ENCODE assay signal across 39 cellular contexts in genomic region chr14:94695231-94695630, GRCh38.
"Had no signal": no experiment of that assay in that cellular context is flagged by ENCODE, and none has a peak within 500 bp of the region (broad histone marks: within the 10 kb centered on the region; RNA-seq: fewer than 3 reads in every experiment).

No MANE protein-coding gene starts in this region.

- H3K4me3 Mint-ChIP-seq: activated CD4-positive, alpha-beta memory T cell treated with anti-CD3 and anti-CD28 coated beads, Interleukin-2, amount 10 ng/mL, durations not matched to agents 7 days and 5 days; activated CD4-positive, alpha-beta T cell treated with anti-CD3 and anti-CD28 coated beads for 36 hours; activated CD4-positive, alpha-beta T cell treated with anti-CD3 and anti-CD28 coated beads, Interleukin-2, amount 10 ng/mL, durations not matched to agents 7 days and 5 days; activated CD8-positive, alpha-beta memory T cell treated with anti-CD3 and anti-CD28 coated beads, Interleukin-2, amount 10 ng/mL, durations not matched to agents 7 days and 5 days; activated CD8-positive, alpha-beta T cell treated with anti-CD3 and anti-CD28 coated beads, Interleukin-2, amount 10 ng/mL, durations not matched to agents 7 days and 5 days; activated naive CD4-positive, alpha-beta T cell treated with anti-CD3 and anti-CD28 coated beads, Interleukin-2, amount 10 ng/mL, durations not matched to agents 7 days and 5 days; activated naive CD4-positive, alpha-beta T cell treated with anti-CD3 and anti-CD28 coated beads, Interleukin-2, amount 50 U/mL, for 24 hours; activated naive CD8-positive, alpha-beta T cell; activated naive CD8-positive, alpha-beta T cell treated with anti-CD3 and anti-CD28 coated beads, Interleukin-2, amount 10 ng/mL, durations not matched to agents 7 days and 5 days; activated naive CD8-positive, alpha-beta T cell treated with anti-CD3 and anti-CD28 coated beads, Interleukin-2, amount 50 U/mL, for 24 hours; activated T-cell treated with anti-CD3 and anti-CD28 coated beads, Interleukin-2, amount 50 U/mL, for 24 hours; brain; central memory CD8-positive, alpha-beta T cell; T-helper 1 cell treated with Interleukin-12 subunit alpha and Interleukin-12 subunit beta and Interleukin-4 antibody, amounts not matched to agents 30 μg/mL and 1 μg/mL, for 36 hours; T-helper 2 cell treated with Interferon-gamma antibody and Interleukin-4, amounts not matched to agents 5 μg/mL and 100 μg/mL, for 36 hours; WTC11 had no signal

- H3K27ac ChIP-seq: ascending aorta, cardiac muscle cell, WERI-Rb-1 had no signal

- H3K4me3 ChIP-seq: ascending aorta, cardiac muscle cell had no signal

- H3K27me3 ChIP-seq: ascending aorta had no signal

- FAIRE-seq: bronchial epithelial cell, TTC549 had no signal

- H3K27ac Mint-ChIP-seq: activated CD4-positive, alpha-beta memory T cell treated with anti-CD3 and anti-CD28 coated beads, Interleukin-2, amount 10 ng/mL, durations not matched to agents 7 days and 5 days; activated CD4-positive, alpha-beta T cell treated with anti-CD3 and anti-CD28 coated beads for 36 hours; activated CD4-positive, alpha-beta T cell treated with anti-CD3 and anti-CD28 coated beads, Interleukin-2, amount 10 ng/mL, durations not matched to agents 7 days and 5 days; activated CD8-positive, alpha-beta memory T cell treated with anti-CD3 and anti-CD28 coated beads, Interleukin-2, amount 10 ng/mL, durations not matched to agents 7 days and 5 days; activated CD8-positive, alpha-beta T cell treated with anti-CD3 and anti-CD28 coated beads, Interleukin-2, amount 10 ng/mL, durations not matched to agents 7 days and 5 days; activated naive CD4-positive, alpha-beta T cell treated with anti-CD3 and anti-CD28 coated beads, Interleukin-2, amount 10 ng/mL, durations not matched to agents 7 days and 5 days; activated naive CD8-positive, alpha-beta T cell; activated naive CD8-positive, alpha-beta T cell treated with anti-CD3 and anti-CD28 coated beads, Interleukin-2, amount 10 ng/mL, durations not matched to agents 7 days and 5 days; activated naive CD8-positive, alpha-beta T cell treated with anti-CD3 and anti-CD28 coated beads, Interleukin-2, amount 50 U/mL, for 24 hours; activated T-cell treated with anti-CD3 and anti-CD28 coated beads, Interleukin-2, amount 50 U/mL, for 24 hours; activated T-helper 2 cell treated with anti-CD3 and anti-CD28 coated beads, Interferon-gamma antibody, Interleukin-2, Interleukin-4, amounts not matched to agents 10 μg/mL and 5 μg/mL and 100 μg/mL, durations not matched to agents 14 hours and 24 hours and 36 hours; T-helper 1 cell treated with Interleukin-12 subunit alpha and Interleukin-12 subunit beta and Interleukin-4 antibody, amounts not matched to agents 30 μg/mL and 1 μg/mL, for 36 hours; T-helper 2 cell treated with Interferon-gamma antibody and Interleukin-4, amounts not matched to agents 5 μg/mL and 100 μg/mL, for 36 hours had no signal

- ATAC-seq: activated CD4-positive, alpha-beta T cell treated with anti-CD3 and anti-CD28 coated beads for 36 hours; activated CD4-positive, CD25-positive, alpha-beta regulatory T cell treated with anti-CD3 and anti-CD28 coated beads, Interleukin-2, amount 50 U/mL, for 24 hours; activated CD8-positive, alpha-beta memory T cell treated with anti-CD3 and anti-CD28 coated beads, Interleukin-2, amount 10 ng/mL, durations not matched to agents 7 days and 5 days; activated CD8-positive, alpha-beta T cell treated with anti-CD3 and anti-CD28 coated beads, Interleukin-2, amount 10 ng/mL, durations not matched to agents 7 days and 5 days; activated naive CD8-positive, alpha-beta T cell treated with anti-CD3 and anti-CD28 coated beads, Interleukin-2, amount 50 U/mL, for 24 hours; WTC11 had no signal

- H3K36me3 Mint-ChIP-seq: activated CD8-positive, alpha-beta memory T cell treated with anti-CD3 and anti-CD28 coated beads, Interleukin-2, amount 10 ng/mL, durations not matched to agents 7 days and 5 days; activated naive CD4-positive, alpha-beta T cell treated with anti-CD3 and anti-CD28 coated beads, Interleukin-2, amount 10 ng/mL, durations not matched to agents 7 days and 5 days; activated naive CD4-positive, alpha-beta T cell treated with anti-CD3 and anti-CD28 coated beads, Interleukin-2, amount 50 U/mL, for 24 hours; activated naive CD8-positive, alpha-beta T cell; activated naive CD8-positive, alpha-beta T cell treated with anti-CD3 and anti-CD28 coated beads, Interleukin-2, amount 10 ng/mL, durations not matched to agents 7 days and 5 days; brain; WTC11 had no signal

- H3K4me1 Mint-ChIP-seq: activated CD4-positive, alpha-beta memory T cell treated with anti-CD3 and anti-CD28 coated beads, Interleukin-2, amount 10 ng/mL, durations not matched to agents 7 days and 5 days; activated CD4-positive, alpha-beta T cell treated with anti-CD3 and anti-CD28 coated beads for 36 hours; activated CD4-positive, alpha-beta T cell treated with anti-CD3 and anti-CD28 coated beads, Interleukin-2, amount 10 ng/mL, durations not matched to agents 7 days and 5 days; activated CD8-positive, alpha-beta memory T cell treated with anti-CD3 and anti-CD28 coated beads, Interleukin-2, amount 10 ng/mL, durations not matched to agents 7 days and 5 days; activated naive CD4-positive, alpha-beta T cell treated with anti-CD3 and anti-CD28 coated beads, Interleukin-2, amount 10 ng/mL, durations not matched to agents 7 days and 5 days; activated naive CD4-positive, alpha-beta T cell treated with anti-CD3 and anti-CD28 coated beads, Interleukin-2, amount 50 U/mL, for 24 hours; activated naive CD8-positive, alpha-beta T cell treated with anti-CD3 and anti-CD28 coated beads, Interleukin-2, amount 50 U/mL, for 24 hours; central memory CD8-positive, alpha-beta T cell had no signal

- DNase-seq: activated CD4-positive, alpha-beta memory T cell treated with anti-CD3 and anti-CD28 coated beads, Interleukin-2, amount 10 ng/mL, durations not matched to agents 7 days and 5 days; activated CD4-positive, alpha-beta T cell treated with anti-CD3 and anti-CD28 coated beads for 1 hour; activated CD4-positive, alpha-beta T cell treated with anti-CD3 and anti-CD28 coated beads for 36 hours; activated CD4-positive, alpha-beta T cell treated with anti-CD3 and anti-CD28 coated beads for 48 hours; activated CD4-positive, alpha-beta T cell treated with anti-CD3 and anti-CD28 coated beads, Interleukin-2, amount 10 ng/mL, durations not matched to agents 7 days and 5 days; activated CD4-positive, alpha-beta T cell treated with anti-CD3 and anti-CD28 coated beads, Interleukin-2, amount 50 U/mL, for 48 hours; activated CD4-positive, CD25-positive, alpha-beta regulatory T cell; activated CD8-positive, alpha-beta memory T cell treated with anti-CD3 and anti-CD28 coated beads for 24 hours; activated CD8-positive, alpha-beta memory T cell treated with anti-CD3 and anti-CD28 coated beads, Interleukin-2, amount 10 ng/mL, durations not matched to agents 7 days and 5 days; activated CD8-positive, alpha-beta memory T cell treated with anti-CD3 and anti-CD28 coated beads, Interleukin-2, amount 50 U/mL, for 48 hours; activated CD8-positive, alpha-beta T cell treated with anti-CD3 and anti-CD28 coated beads, Interleukin-2, amount 10 ng/mL, durations not matched to agents 7 days and 5 days; activated effector memory CD4-positive, alpha-beta T cell treated with Interleukin-2 at 50 U/mL for 16 hours; activated gamma-delta T cell; activated naive CD4-positive, alpha-beta T cell treated with anti-CD3 and anti-CD28 coated beads, Interleukin-2, amount 10 ng/mL, durations not matched to agents 7 days and 5 days; activated naive CD4-positive, alpha-beta T cell treated with Interleukin-2 at 50 U/mL for 16 hours; activated naive CD8-positive, alpha-beta T cell treated with anti-CD3 and anti-CD28 coated beads, Interleukin-2, amount 10 ng/mL, durations not matched to agents 7 days and 5 days; activated naive CD8-positive, alpha-beta T cell treated with anti-CD3 and anti-CD28 coated beads, Interleukin-2, amount 50 U/mL, for 24 hours; activated T-cell treated with anti-CD3 and anti-CD28 coated beads, Interleukin-2, amount 50 U/mL, for 24 hours; activated T-cell treated with anti-CD3 and anti-CD28 coated beads, Interleukin-2, amount 50 U/mL, for 48 hours; anterior cingulate cortex; caudate nucleus; SW 1271; T-helper 1 cell; T-helper 2 cell; T-helper 9 cell; WERI-Rb-1 had no signal

- H3K4me1 ChIP-seq: ascending aorta had no signal

- H3K9me3 ChIP-seq: ascending aorta had no signal

- H3K9me3 Mint-ChIP-seq: activated CD4-positive, alpha-beta memory T cell treated with anti-CD3 and anti-CD28 coated beads, Interleukin-2, amount 10 ng/mL, durations not matched to agents 7 days and 5 days; activated CD4-positive, alpha-beta T cell treated with anti-CD3 and anti-CD28 coated beads, Interleukin-2, amount 10 ng/mL, durations not matched to agents 7 days and 5 days; activated naive CD4-positive, alpha-beta T cell treated with anti-CD3 and anti-CD28 coated beads, Interleukin-2, amount 10 ng/mL, durations not matched to agents 7 days and 5 days; activated naive CD4-positive, alpha-beta T cell treated with anti-CD3 and anti-CD28 coated beads, Interleukin-2, amount 50 U/mL, for 24 hours; activated naive CD8-positive, alpha-beta T cell treated with anti-CD3 and anti-CD28 coated beads, Interleukin-2, amount 10 ng/mL, durations not matched to agents 7 days and 5 days; activated naive CD8-positive, alpha-beta T cell treated with anti-CD3 and anti-CD28 coated beads, Interleukin-2, amount 50 U/mL, for 24 hours; activated T-cell treated with anti-CD3 and anti-CD28 coated beads, Interleukin-2, amount 50 U/mL, for 24 hours; activated T-helper 2 cell treated with anti-CD3 and anti-CD28 coated beads, Interferon-gamma antibody, Interleukin-2, Interleukin-4, amounts not matched to agents 10 μg/mL and 5 μg/mL and 100 μg/mL, durations not matched to agents 14 hours and 24 hours and 36 hours; central memory CD8-positive, alpha-beta T cell; T-helper 1 cell treated with Interleukin-12 subunit alpha and Interleukin-12 subunit beta and Interleukin-4 antibody, amounts not matched to agents 30 μg/mL and 1 μg/mL, for 36 hours; T-helper 2 cell treated with Interferon-gamma antibody and Interleukin-4, amounts not matched to agents 5 μg/mL and 100 μg/mL, for 36 hours; WTC11 had no signal

- H3K36me3 ChIP-seq: ascending aorta, cardiac muscle cell, WERI-Rb-1 had no signal
